In genomic region chr4:127965062-127965802, GRCh38 we compare ENCODE assay signal across 8 cellular contexts.
DNase-seq lines count a peak whose midpoint lies in the region; ATAC-seq lines count a peak whose summit lies in the region.

Gene ABHD18 (plus strand): TSS chr4:127965406. CDS start chr4:127982956, 17,550 bp downstream.
Gene MFSD8 (minus strand): TSS chr4:127965173. CDS start chr4:127965133, 40 bp downstream.

- DNase-seq in CD1c-positive myeloid dendritic cell (ENCODE audit: extremely low spot score) (peak; percentile 100), NCI-H748 (lab: John Stamatoyannopoulos, UW; ENCODE audit: unreplicated experiment) (peak; percentile 97), cortex of kidney (lab: John Stamatoyannopoulos, UW) (peak; percentile 83), left kidney (ENCODE audit: low read depth, low spot score) (peak; percentile 99)
- peak; percentile 99 for DNase-seq in activated CD4-positive, alpha-beta T cell treated with anti-CD3 and anti-CD28 coated beads, Interleukin-2, amount 50 U/mL, for 1 hour
- peak; percentile 98 to 99 for DNase-seq in stimulated activated CD4-positive, alpha-beta T cell treated with anti-CD3 and anti-CD28 coated beads, Interleukin-2, amount 100 ng/mL, for 24 hours

- ATAC-seq in GM19372 (IDR thresholded peaks at IDR 0.05; ENCODE audit: low read depth, unreplicated experiment) (peak; percentile 89), HG03558 (IDR thresholded peaks at IDR 0.05; ENCODE audit: extremely low read depth, unreplicated experiment) (peak; percentile 94)

Comparison
In these comparisons a context has a peak if more than half of its experiments do, and no peak if none do; other contexts are left out.
1. Peak in every context shown above with its lines: DNase-seq and ATAC-seq.